ENCODE assay signal across 1 cellular context in genomic region chr19:18392936-18393335, GRCh38.
TF ChIP-seq lines count a peak whose summit lies in the region.

No MANE protein-coding gene starts in this region.

TF ChIP-seq in GM12878, 131 proteins besides CTCF, POLR2A, EP300 and RAD21:
- TF ChIP-seq NFYA (IDR thresholded peaks at IDR 0.05; ENCODE audit: borderline replicate concordance, low read depth, low read length) (no peak), CHD2 (IDR thresholded peaks at IDR 0.05; ENCODE audit: borderline replicate concordance, low read depth, low read length) (no peak), SIX5 (IDR thresholded peaks at IDR 0.05; ENCODE audit: low read depth, low read length, severe bottlenecking) (no peak), ZNF207 (IDR thresholded peaks at IDR 0.05; ENCODE audit: borderline replicate concordance) (no peak), SUPT20H (IDR thresholded peaks at IDR 0.05; ENCODE audit: borderline replicate concordance, control insufficient read depth, low read depth, low read length) (no peak), NRF1 (conservative IDR thresholded peaks at IDR 0.05; ENCODE audit: low read depth, low read length) (no peak), IRF4 (IDR thresholded peaks at IDR 0.05; ENCODE audit: low read depth, low read length) (no peak), SKIL (IDR thresholded peaks at IDR 0.05; ENCODE audit: low read depth, poor library complexity, severe bottlenecking) (no peak), FOXM1 (IDR thresholded peaks at IDR 0.05; ENCODE audit: low read depth, low read length) (no peak), TCF3 (IDR thresholded peaks at IDR 0.05; ENCODE audit: borderline replicate concordance, insufficient read depth, low read depth, low read length) (no peak), MTA3 (IDR thresholded peaks at IDR 0.05; ENCODE audit: borderline replicate concordance, low read length) (no peak), TBL1XR1 (IDR thresholded peaks at IDR 0.05; ENCODE audit: low read depth, low read length) (no peak), EED (IDR thresholded peaks at IDR 0.05; ENCODE audit: low read depth) (no peak), BACH1 (IDR thresholded peaks at IDR 0.05; ENCODE audit: borderline replicate concordance) (no peak)
- TF ChIP-seq, protein P1, sequence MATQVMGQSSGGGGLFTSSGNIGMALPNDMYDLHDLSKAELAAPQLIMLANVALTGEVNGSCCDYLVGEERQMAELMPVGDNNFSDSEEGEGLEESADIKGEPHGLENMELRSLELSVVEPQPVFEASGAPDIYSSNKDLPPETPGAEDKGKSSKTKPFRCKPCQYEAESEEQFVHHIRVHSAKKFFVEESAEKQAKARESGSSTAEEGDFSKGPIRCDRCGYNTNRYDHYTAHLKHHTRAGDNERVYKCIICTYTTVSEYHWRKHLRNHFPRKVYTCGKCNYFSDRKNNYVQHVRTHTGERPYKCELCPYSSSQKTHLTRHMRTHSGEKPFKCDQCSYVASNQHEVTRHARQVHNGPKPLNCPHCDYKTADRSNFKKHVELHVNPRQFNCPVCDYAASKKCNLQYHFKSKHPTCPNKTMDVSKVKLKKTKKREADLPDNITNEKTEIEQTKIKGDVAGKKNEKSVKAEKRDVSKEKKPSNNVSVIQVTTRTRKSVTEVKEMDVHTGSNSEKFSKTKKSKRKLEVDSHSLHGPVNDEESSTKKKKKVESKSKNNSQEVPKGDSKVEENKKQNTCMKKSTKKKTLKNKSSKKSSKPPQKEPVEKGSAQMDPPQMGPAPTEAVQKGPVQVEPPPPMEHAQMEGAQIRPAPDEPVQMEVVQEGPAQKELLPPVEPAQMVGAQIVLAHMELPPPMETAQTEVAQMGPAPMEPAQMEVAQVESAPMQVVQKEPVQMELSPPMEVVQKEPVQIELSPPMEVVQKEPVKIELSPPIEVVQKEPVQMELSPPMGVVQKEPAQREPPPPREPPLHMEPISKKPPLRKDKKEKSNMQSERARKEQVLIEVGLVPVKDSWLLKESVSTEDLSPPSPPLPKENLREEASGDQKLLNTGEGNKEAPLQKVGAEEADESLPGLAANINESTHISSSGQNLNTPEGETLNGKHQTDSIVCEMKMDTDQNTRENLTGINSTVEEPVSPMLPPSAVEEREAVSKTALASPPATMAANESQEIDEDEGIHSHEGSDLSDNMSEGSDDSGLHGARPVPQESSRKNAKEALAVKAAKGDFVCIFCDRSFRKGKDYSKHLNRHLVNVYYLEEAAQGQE (IDR thresholded peaks at IDR 0.05; ENCODE audit: low read depth, low read length), result no peak
- TF ChIP-seq, protein P2, sequence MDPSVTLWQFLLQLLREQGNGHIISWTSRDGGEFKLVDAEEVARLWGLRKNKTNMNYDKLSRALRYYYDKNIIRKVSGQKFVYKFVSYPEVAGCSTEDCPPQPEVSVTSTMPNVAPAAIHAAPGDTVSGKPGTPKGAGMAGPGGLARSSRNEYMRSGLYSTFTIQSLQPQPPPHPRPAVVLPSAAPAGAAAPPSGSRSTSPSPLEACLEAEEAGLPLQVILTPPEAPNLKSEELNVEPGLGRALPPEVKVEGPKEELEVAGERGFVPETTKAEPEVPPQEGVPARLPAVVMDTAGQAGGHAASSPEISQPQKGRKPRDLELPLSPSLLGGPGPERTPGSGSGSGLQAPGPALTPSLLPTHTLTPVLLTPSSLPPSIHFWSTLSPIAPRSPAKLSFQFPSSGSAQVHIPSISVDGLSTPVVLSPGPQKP (IDR thresholded peaks at IDR 0.05; ENCODE audit: low read depth, low read length), result no peak
- TF ChIP-seq, protein P3, sequence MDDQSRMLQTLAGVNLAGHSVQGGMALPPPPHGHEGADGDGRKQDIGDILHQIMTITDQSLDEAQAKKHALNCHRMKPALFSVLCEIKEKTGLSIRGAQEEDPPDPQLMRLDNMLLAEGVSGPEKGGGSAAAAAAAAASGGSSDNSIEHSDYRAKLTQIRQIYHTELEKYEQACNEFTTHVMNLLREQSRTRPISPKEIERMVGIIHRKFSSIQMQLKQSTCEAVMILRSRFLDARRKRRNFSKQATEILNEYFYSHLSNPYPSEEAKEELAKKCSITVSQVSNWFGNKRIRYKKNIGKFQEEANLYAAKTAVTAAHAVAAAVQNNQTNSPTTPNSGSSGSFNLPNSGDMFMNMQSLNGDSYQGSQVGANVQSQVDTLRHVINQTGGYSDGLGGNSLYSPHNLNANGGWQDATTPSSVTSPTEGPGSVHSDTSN (IDR thresholded peaks at IDR 0.05; ENCODE audit: insufficient replicate concordance, low read depth, low read length), result no peak
